Comparison of ENCODE assay signal across 16 cellular contexts in the genomic region with DNA sequence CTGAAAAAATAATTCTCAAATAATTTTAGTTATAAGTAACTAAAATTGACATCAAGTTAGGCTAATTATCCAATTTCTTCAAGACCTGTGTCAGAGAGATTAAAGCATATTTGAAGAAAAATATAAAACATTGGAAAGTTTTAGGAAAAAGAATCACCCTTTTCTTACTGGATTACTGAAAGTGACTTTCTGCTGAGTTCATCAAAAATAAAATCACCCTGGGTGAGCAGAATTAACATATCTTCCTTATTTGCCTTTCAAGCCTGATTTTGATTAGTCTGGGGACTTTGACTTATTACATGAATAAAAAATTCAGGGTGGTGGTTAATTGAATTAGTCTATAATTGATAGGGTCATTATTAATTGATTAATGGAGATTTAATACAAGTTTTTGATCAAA.
"Had no signal": no experiment of that assay in that cellular context is flagged by ENCODE, and none has a peak within 500 bp of the region (broad histone marks: within the 10 kb centered on the region; RNA-seq: fewer than 3 reads in every experiment).

No MANE protein-coding gene starts in this region.

- H3K36me3 Mint-ChIP-seq: naive B cell had no signal

- H3K4me3 Mint-ChIP-seq: naive B cell, nephron had no signal

- H3K4me3 ChIP-seq: dorsolateral prefrontal cortex, lung, sigmoid colon, skin epidermis, stomach had no signal

- H3K9me3 Mint-ChIP-seq: nephron had no signal

- DNase-seq: cortex of kidney; dorsolateral prefrontal cortex; effector CD8-positive, alpha-beta T cell; left cardiac atrium; left ventricle myocardium superior; naive B cell; sigmoid colon; stimulated activated CD4-positive, alpha-beta T cell treated with anti-CD3 and anti-CD28 coated beads, Interleukin-2, amount 100 ng/mL, for 24 hours; stimulated activated CD4-positive, alpha-beta T cell treated with anti-CD3 and anti-CD28 coated beads, Interleukin-4, amount 100 ng/mL, for 4 hours; stimulated activated naive CD4-positive, alpha-beta T cell; stomach; trophoblast cell had no signal

- H3K27ac Mint-ChIP-seq: naive B cell had no signal

- H3K4me1 Mint-ChIP-seq: naive B cell, nephron had no signal

- H3K27me3 Mint-ChIP-seq: naive B cell had no signal

- ATAC-seq: esophagus mucosa, left cardiac atrium, left ventricle myocardium superior had no signal

- H3K9me3 ChIP-seq: sigmoid colon, stomach had no signal

- H3K4me1 ChIP-seq: sigmoid colon, stomach had no signal

- H3K27ac ChIP-seq: sigmoid colon, skin epidermis, stomach had no signal

- H3K27me3 ChIP-seq: dorsolateral prefrontal cortex, sigmoid colon, stomach had no signal

- H3K36me3 ChIP-seq: sigmoid colon, stomach had no signal
